In genomic region chrX:2710496-2710895, GRCh38 we compare ENCODE assay signal across 9 cellular contexts. TPM values are rescaled to one million over a fixed set of nuclear protein-coding genes. Genes with fewer than 3 reads are reported as not detected.
A peak's percentile ranks its signal among the peaks of the same experiment; 100 is the strongest.
DNase-seq lines count a peak whose midpoint lies in the region; ATAC-seq and TF ChIP-seq lines count a peak whose summit lies in the region.
"Had no signal": no experiment of that assay in that cellular context is flagged by ENCODE, and none has a peak within 500 bp of the region (broad histone marks: within the 10 kb centered on the region; RNA-seq: fewer than 3 reads in every experiment).

No MANE protein-coding gene starts in this region.

- H3K27me3 ChIP-seq in heart right ventricle: no peaks in the 10 kb centered on the region

- H3K9me3 ChIP-seq in heart right ventricle: no peaks in the 10 kb centered on the region

- peak overlapping the region; percentile 96 for H3K27ac Mint-ChIP-seq in activated CD4-positive, alpha-beta memory T cell treated with anti-CD3 and anti-CD28 coated beads for 36 hours

- peak overlapping the region in 3 of 10 donors; percentile 17 to 23 (median 20) for H3K4me3 ChIP-seq in heart right ventricle

- intact Hi-C loops in activated CD4-positive, alpha-beta memory T cell treated with anti-CD3 and anti-CD28 coated beads for 36 hours (cut with micrococcal nuclease): loop anchor here (1.0 to 5.0 kb wide), 5 partner anchors 14 to 1248 kb away; partner anchors contain the start of gene PRKX
- intact Hi-C loops in heart right ventricle (cut with DNase I): no loop called here

- peaks cover 37% of the 10 kb centered on the region for H3K36me3 Mint-ChIP-seq in activated CD4-positive, alpha-beta memory T cell treated with anti-CD3 and anti-CD28 coated beads for 36 hours

- POLR2A ChIA-PET in activated CD4-positive, alpha-beta memory T cell treated with anti-CD3 and anti-CD28 coated beads for 36 hours (lab: Charles Lee): no interaction called here

- CTCF ChIA-PET in activated CD4-positive, alpha-beta memory T cell treated with anti-CD3 and anti-CD28 coated beads for 36 hours (lab: Charles Lee): no interaction called here

- in situ Hi-C loops in GM13977 (cut with MboI; ENCODE audit: low pct_unique_long_range_greater_than_20kb, low sequenced_read_pairs, unreplicated experiment): no loop called here

- 38 to 47% methylated on average over 5 of the region's 5 CpGs for WGBS in heart right ventricle, 2 donors

- DNase-seq in activated CD4-positive, alpha-beta memory T cell treated with anti-CD3 and anti-CD28 coated beads for 36 hours: peak; percentile 77
- DNase-seq in heart right ventricle (no peak), SHP77 treated with DMSO at 0.1 percent for 48 hours (lab: John Stamatoyannopoulos, UW) (no peak), iPS-NIHi7 (ENCODE audit: extremely low spot score) (no peak), GM13977 (ENCODE audit: low spot score) (no peak), cerebellar nuclear complex (lab: John Stamatoyannopoulos, UW) (no peak)
- DNase-seq in stimulated activated CD4-positive, alpha-beta T cell treated with anti-CD3 and anti-CD28 coated beads, Interleukin-4, amount 100 ng/mL, for 4 hours: peak; percentile 31 to 61
- DNase-seq: NK-92 treated with Interleukin-12 subunit alpha and Interleukin-12 subunit beta, amount 100 ng/mL, for 24 hours had no signal

- peaks cover 72% of the 10 kb centered on the region for H3K4me1 Mint-ChIP-seq in activated CD4-positive, alpha-beta memory T cell treated with anti-CD3 and anti-CD28 coated beads for 36 hours (ENCODE audit: low read depth)

- H3K9me3 Mint-ChIP-seq in activated CD4-positive, alpha-beta memory T cell treated with anti-CD3 and anti-CD28 coated beads for 36 hours: no peaks in the 10 kb centered on the region

- ATAC-seq in HG02973 (IDR thresholded peaks at IDR 0.05; ENCODE audit: unreplicated experiment) (peak; percentile 2), heart right ventricle (peak in 2 of 8 donors; percentile 6 to 31)

- H3K27ac ChIP-seq in heart right ventricle: peak overlapping the region in 8 of 10 donors; percentile 28 to 82 (median 59)

- H3K4me3 Mint-ChIP-seq in activated CD4-positive, alpha-beta memory T cell treated with anti-CD3 and anti-CD28 coated beads for 36 hours: peak overlapping the region; percentile 50

- H3K36me3 ChIP-seq in heart right ventricle: peaks cover 0 to 41% (median 6%) of the 10 kb centered on the region in 9 donors

- H3K27me3 Mint-ChIP-seq in activated CD4-positive, alpha-beta memory T cell treated with anti-CD3 and anti-CD28 coated beads for 36 hours: no peaks in the 10 kb centered on the region

- H3K4me1 ChIP-seq in heart right ventricle: peaks cover 18 to 80% (median 60%) of the 10 kb centered on the region in 9 donors

- TF ChIP-seq CTCF in heart right ventricle (IDR thresholded peaks at IDR 0.05): no peak
- no peak for TF ChIP-seq CTCF in GM13977 (IDR thresholded peaks at IDR 0.05; ENCODE audit: extremely low read depth, insufficient read depth, missing control alignments)

RNA-seq across cellular contexts. Expression of gene CD99, which starts 19.4 kb away (rescaled TPM):
- 100 to 1,000 TPM; 282 to 283 TPM for total RNA-seq in activated CD4-positive, alpha-beta memory T cell treated with anti-CD3 and anti-CD28 coated beads for 36 hours
- 100 to 1,000 TPM; 202 to 400 (median 256) TPM for total RNA-seq in heart right ventricle
- 100 to 1,000 TPM; 323 to 419 TPM for polyA plus RNA-seq in heart right ventricle

RNA-seq across cellular contexts. Expression of gene XG, which starts 41.3 kb away (rescaled TPM):
- total RNA-seq in activated CD4-positive, alpha-beta memory T cell treated with anti-CD3 and anti-CD28 coated beads for 36 hours: not detected
- 1 to 10 TPM in 1 of 10 donors, under 1 TPM in 7, not detected in 2; 0.24 to 1.5 (median 0.30) TPM for total RNA-seq in heart right ventricle
- under 1 TPM; 0.16 to 0.29 TPM for polyA plus RNA-seq in heart right ventricle

Comparison
In these comparisons a context has a peak if more than half of its experiments do, and no peak if none do; other contexts are left out.
1. DNase-seq: peak in activated CD4-positive, alpha-beta memory T cell treated with anti-CD3 and anti-CD28 coated beads for 36 hours (single experiment) and stimulated activated CD4-positive, alpha-beta T cell treated with anti-CD3 and anti-CD28 coated beads, Interleukin-4, amount 100 ng/mL, for 4 hours (2 of 2); none in heart right ventricle (0 of 2), SHP77 treated with DMSO at 0.1 percent for 48 hours (single experiment), iPS-NIHi7 (single experiment), GM13977 (single experiment) and cerebellar nuclear complex (0 of 2).